16 cellular contexts compared by ENCODE assay signal in the genomic region with DNA sequence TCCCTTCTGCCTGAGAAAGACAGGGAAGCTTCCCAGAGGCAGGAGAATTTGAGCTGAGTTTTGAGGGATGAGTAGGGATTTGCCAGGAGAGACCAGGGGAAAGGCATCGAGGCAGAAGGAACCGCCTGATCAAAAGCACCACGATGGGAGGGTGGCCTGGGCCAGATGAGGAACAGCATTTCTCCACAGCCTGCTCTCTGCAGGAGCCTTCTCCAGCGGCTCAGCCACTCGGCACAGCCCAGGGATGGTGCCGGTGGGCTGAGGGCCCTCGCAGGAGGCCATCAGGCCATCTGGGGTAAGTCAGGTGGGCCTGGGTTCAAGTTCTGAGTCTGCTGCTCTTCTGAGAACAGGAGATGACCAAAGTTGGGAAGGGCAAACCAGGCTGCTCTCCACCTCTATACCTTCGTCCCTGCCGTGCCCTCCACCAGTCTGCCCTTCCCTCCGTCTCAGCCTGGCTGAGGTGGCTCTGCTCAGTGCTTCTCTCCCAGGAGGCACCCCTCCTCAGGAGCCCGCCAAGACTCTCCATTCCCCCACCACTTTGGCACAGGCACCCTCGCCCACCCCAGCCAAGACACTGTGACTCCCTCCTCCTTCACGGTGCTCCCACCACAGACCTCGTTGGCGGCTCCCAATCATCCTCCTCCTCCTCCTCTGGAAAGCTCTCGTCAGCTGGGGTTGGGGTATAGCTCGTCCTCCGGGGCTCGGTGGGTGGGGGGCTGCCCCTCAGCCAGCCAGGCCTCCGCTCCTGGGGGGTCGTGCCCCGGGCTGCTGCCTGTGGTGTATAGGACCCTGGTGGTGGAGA. TPM values are rescaled to one million over a fixed set of nuclear protein-coding genes. Genes with fewer than 3 reads are reported as not detected.
"Had no signal": no experiment of that assay in that cellular context is flagged by ENCODE, and none has a peak within 500 bp of the region (broad histone marks: within the 10 kb centered on the region; RNA-seq: fewer than 3 reads in every experiment).

No MANE protein-coding gene starts in this region.

- H3K9me3 ChIP-seq: body of pancreas had no signal

- H3K27ac Mint-ChIP-seq: activated naive CD8-positive, alpha-beta T cell had no signal

- H3K4me1 ChIP-seq: body of pancreas, right lobe of liver, transverse colon had no signal

- H3K27me3 Mint-ChIP-seq: activated naive CD8-positive, alpha-beta T cell had no signal

- DNase-seq: activated CD8-positive, alpha-beta memory T cell treated with anti-CD3 and anti-CD28 coated beads for 24 hours; amygdala; caudate nucleus; foreskin fibroblast; midbrain; right lobe of liver; stimulated activated naive CD4-positive, alpha-beta T cell; T-helper 1 cell; transverse colon had no signal

- H3K4me3 ChIP-seq: body of pancreas, hepatocyte, right lobe of liver, transverse colon had no signal

- ATAC-seq: body of pancreas had no signal

- H3K36me3 ChIP-seq: right lobe of liver had no signal

- H3K4me3 Mint-ChIP-seq: activated naive CD8-positive, alpha-beta T cell had no signal

- H3K27me3 ChIP-seq: body of pancreas, hepatocyte, right lobe of liver, transverse colon had no signal

- H3K27ac ChIP-seq: body of pancreas, epithelial cell of prostate, hepatocyte, right lobe of liver, transverse colon had no signal

RNA-seq across cellular contexts. Expression of gene GRIP2, which starts 34.9 kb away (rescaled TPM):
- total RNA-seq: dermis microvascular lymphatic vessel endothelial cell, lung microvascular endothelial cell, pulmonary artery endothelial cell had no signal
